Comparison of ENCODE assay signal across 1 cellular context in the genomic region with DNA sequence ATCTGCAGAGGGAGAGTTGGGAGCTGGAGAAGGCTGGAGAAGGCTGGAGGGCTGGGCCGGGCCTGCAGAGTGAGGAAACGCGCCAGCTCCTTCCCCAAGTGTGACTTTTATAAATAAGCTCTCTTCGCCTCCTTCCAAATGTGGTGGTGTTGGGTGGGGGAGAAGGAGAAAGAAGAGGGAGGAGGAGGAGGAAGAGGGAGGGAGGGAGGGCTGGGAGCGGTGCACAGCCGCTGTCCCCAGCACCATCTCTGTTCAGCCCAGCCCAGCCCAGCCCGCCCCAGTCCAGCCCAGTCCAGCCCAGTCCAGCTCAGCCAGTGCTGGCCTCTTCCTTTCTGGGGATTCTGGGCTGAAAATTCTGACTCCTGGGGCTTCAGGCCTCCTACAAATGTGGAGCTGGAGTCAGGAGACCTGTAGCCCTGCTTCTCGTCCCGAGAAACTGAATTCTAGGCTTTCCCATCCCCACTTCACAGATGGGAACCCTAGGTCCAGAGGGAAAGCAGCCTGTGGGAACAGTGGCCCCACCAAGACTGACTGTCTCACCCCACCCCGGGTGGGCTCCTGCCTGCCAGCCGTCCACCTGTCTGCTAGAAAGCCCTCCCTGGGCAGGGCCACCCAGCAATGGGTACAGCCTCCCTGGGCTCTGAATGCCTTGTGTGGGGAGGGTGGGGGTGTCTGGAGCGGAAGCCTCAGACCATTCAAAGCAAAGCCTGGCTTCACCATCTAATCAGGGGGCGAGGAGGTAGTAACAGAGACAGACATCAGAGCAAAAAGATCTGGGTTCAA.
TF ChIP-seq lines count a peak whose summit lies in the region.

No MANE protein-coding gene starts in this region.

TF ChIP-seq in WTC11, 78 proteins besides CTCF, POLR2A, EP300 and RAD21 (continued from another document):
- TF ChIP-seq, protein P1, sequence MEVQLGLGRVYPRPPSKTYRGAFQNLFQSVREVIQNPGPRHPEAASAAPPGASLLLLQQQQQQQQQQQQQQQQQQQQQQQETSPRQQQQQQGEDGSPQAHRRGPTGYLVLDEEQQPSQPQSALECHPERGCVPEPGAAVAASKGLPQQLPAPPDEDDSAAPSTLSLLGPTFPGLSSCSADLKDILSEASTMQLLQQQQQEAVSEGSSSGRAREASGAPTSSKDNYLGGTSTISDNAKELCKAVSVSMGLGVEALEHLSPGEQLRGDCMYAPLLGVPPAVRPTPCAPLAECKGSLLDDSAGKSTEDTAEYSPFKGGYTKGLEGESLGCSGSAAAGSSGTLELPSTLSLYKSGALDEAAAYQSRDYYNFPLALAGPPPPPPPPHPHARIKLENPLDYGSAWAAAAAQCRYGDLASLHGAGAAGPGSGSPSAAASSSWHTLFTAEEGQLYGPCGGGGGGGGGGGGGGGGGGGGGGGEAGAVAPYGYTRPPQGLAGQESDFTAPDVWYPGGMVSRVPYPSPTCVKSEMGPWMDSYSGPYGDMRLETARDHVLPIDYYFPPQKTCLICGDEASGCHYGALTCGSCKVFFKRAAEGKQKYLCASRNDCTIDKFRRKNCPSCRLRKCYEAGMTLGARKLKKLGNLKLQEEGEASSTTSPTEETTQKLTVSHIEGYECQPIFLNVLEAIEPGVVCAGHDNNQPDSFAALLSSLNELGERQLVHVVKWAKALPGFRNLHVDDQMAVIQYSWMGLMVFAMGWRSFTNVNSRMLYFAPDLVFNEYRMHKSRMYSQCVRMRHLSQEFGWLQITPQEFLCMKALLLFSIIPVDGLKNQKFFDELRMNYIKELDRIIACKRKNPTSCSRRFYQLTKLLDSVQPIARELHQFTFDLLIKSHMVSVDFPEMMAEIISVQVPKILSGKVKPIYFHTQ (CRISPR knock-in tag; IDR thresholded peaks at IDR 0.05): no peak
- no peak for TF ChIP-seq PRRX2 (CRISPR knock-in tag; IDR thresholded peaks at IDR 0.05)
- TF ChIP-seq, protein P2, sequence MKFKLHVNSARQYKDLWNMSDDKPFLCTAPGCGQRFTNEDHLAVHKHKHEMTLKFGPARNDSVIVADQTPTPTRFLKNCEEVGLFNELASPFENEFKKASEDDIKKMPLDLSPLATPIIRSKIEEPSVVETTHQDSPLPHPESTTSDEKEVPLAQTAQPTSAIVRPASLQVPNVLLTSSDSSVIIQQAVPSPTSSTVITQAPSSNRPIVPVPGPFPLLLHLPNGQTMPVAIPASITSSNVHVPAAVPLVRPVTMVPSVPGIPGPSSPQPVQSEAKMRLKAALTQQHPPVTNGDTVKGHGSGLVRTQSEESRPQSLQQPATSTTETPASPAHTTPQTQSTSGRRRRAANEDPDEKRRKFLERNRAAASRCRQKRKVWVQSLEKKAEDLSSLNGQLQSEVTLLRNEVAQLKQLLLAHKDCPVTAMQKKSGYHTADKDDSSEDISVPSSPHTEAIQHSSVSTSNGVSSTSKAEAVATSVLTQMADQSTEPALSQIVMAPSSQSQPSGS (CRISPR knock-in tag; IDR thresholded peaks at IDR 0.05; ENCODE audit: borderline replicate concordance, low read depth): no peak
- no peak for TF ChIP-seq NFYB (CRISPR knock-in tag; conservative IDR thresholded peaks at IDR 0.05; ENCODE audit: low read depth)
- TF ChIP-seq ZNF263 (CRISPR knock-in tag; IDR thresholded peaks at IDR 0.05; ENCODE audit: low read depth): no peak
- TF ChIP-seq, protein P3, sequence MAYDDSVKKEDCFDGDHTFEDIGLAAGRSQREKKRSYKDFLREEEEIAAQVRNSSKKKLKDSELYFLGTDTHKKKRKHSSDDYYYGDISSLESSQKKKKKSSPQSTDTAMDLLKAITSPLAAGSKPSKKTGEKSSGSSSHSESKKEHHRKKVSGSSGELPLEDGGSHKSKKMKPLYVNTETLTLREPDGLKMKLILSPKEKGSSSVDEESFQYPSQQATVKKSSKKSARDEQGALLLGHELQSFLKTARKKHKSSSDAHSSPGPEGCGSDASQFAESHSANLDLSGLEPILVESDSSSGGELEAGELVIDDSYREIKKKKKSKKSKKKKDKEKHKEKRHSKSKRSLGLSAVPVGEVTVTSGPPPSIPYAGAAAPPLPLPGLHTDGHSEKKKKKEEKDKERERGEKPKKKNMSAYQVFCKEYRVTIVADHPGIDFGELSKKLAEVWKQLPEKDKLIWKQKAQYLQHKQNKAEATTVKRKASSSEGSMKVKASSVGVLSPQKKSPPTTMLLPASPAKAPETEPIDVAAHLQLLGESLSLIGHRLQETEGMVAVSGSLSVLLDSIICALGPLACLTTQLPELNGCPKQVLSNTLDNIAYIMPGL (CRISPR knock-in tag; IDR thresholded peaks at IDR 0.05): no peak
- TF ChIP-seq, protein P4, sequence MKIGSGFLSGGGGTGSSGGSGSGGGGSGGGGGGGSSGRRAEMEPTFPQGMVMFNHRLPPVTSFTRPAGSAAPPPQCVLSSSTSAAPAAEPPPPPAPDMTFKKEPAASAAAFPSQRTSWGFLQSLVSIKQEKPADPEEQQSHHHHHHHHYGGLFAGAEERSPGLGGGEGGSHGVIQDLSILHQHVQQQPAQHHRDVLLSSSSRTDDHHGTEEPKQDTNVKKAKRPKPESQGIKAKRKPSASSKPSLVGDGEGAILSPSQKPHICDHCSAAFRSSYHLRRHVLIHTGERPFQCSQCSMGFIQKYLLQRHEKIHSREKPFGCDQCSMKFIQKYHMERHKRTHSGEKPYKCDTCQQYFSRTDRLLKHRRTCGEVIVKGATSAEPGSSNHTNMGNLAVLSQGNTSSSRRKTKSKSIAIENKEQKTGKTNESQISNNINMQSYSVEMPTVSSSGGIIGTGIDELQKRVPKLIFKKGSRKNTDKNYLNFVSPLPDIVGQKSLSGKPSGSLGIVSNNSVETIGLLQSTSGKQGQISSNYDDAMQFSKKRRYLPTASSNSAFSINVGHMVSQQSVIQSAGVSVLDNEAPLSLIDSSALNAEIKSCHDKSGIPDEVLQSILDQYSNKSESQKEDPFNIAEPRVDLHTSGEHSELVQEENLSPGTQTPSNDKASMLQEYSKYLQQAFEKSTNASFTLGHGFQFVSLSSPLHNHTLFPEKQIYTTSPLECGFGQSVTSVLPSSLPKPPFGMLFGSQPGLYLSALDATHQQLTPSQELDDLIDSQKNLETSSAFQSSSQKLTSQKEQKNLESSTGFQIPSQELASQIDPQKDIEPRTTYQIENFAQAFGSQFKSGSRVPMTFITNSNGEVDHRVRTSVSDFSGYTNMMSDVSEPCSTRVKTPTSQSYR (CRISPR knock-in tag; IDR thresholded peaks at IDR 0.05): no peak
- TF ChIP-seq NR3C1 (CRISPR knock-in tag; conservative IDR thresholded peaks at IDR 0.05; ENCODE audit: low read depth): no peak
- no peak for TF ChIP-seq RELA (CRISPR knock-in tag; IDR thresholded peaks at IDR 0.05; ENCODE audit: borderline replicate concordance)
- no peak for TF ChIP-seq ZNF317 (CRISPR knock-in tag; IDR thresholded peaks at IDR 0.05; ENCODE audit: borderline replicate concordance, low read depth)
- no peak for TF ChIP-seq RORB (CRISPR knock-in tag; IDR thresholded peaks at IDR 0.05)
- TF ChIP-seq NFE2L1 (CRISPR knock-in tag; IDR thresholded peaks at IDR 0.05): no peak
- no peak for TF ChIP-seq HMGA2 (CRISPR knock-in tag; IDR thresholded peaks at IDR 0.05)
- TF ChIP-seq GRHL2 (CRISPR knock-in tag; IDR thresholded peaks at IDR 0.05; ENCODE audit: insufficient replicate concordance, severe bottlenecking): no peak
- TF ChIP-seq NR1H2 (CRISPR knock-in tag; IDR thresholded peaks at IDR 0.05): no peak
- TF ChIP-seq ZNF121 (CRISPR knock-in tag; IDR thresholded peaks at IDR 0.05): no peak
- no peak for TF ChIP-seq ZNF423 (CRISPR knock-in tag; IDR thresholded peaks at IDR 0.05)
TF ChIP-seq in WTC11: peak in this region for 0.
